In the genomic region with DNA sequence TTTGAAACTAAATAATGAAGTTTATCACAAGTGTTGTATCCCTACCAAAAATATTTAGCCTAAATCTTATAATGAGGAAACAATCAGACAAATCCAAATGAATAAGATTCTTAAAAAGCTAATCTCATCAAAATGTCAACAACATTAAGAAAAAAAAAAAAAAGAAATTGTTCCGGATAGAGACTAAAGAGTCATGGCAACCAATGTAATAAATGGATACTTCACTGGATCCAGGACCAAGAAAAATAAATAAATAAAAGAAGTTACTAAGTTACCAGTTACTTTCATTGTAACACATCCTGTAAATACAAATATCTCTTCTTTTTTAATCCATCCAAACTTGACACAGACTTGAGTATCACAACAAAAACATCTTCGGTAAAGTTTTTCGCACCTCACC, we compare ENCODE assay signal across 8 cellular contexts. TPM values are rescaled to one million over a fixed set of nuclear protein-coding genes. Genes with fewer than 3 reads are reported as not detected.
DNase-seq lines count a peak whose midpoint lies in the region; TF ChIP-seq lines count a peak whose summit lies in the region.

No MANE protein-coding gene starts in this region.

- H3K4me3 ChIP-seq in GM23248 (peak overlapping the region; percentile 99), SJSA1 (peak overlapping the region; percentile 65), fibroblast of the aortic adventitia (ENCODE audit: low read depth, low read length) (peak overlapping the region; percentile 99), retinal pigment epithelial cell (ENCODE audit: low read length) (peak overlapping the region; percentile 75)

- peaks cover 97% of the 10 kb centered on the region for H3K79me2 ChIP-seq in GM23248 (ENCODE audit: insufficient read depth)

- peaks cover 13% of the 10 kb centered on the region for H3K4me1 ChIP-seq in GM23248 (ENCODE audit: insufficient read depth)
- no peaks in the 10 kb centered on the region for H3K4me1 ChIP-seq in SJSA1 (replicated peaks)

- peak overlapping the region; percentile 98 for H3K9ac ChIP-seq in GM23248

- in situ Hi-C loops in GM23248 (cut with MboI), result no loop called here

- H3K9me3 ChIP-seq in GM23248 (ENCODE audit: low read depth) (no peaks in the 10 kb centered on the region), SJSA1 (replicated peaks) (no peaks in the 10 kb centered on the region)

- no peaks in the 10 kb centered on the region for H3F3A ChIP-seq in GM23248 (ENCODE audit: insufficient read depth)

- 2% methylated on average over 3 of the region's 3 CpGs for WGBS in GM23248 (ENCODE audit: low coverage in 1 of 2, low lambda C conversion rate in 2 of 2, missing lambda C conversion rate in 2 of 2), 2 experiments

- DNase-seq in GM23248 (peak; percentile 53), SJSA1 (ENCODE audit: low read depth in 1 of 2, low spot score in 2 of 2) (no peak), fibroblast of the aortic adventitia (ENCODE audit: low read depth) (no peak), retinal pigment epithelial cell (ENCODE audit: low read depth) (no peak), HK-2 (ENCODE audit: unreplicated experiment) (no peak), DMS153 treated with DMSO at 0.1 percent for 48 hours (lab: John Stamatoyannopoulos, UW; ENCODE audit: unreplicated experiment) (no peak), cortex of kidney (lab: John Stamatoyannopoulos, UW) (no peak), GM20000 (ENCODE audit: low spot score) (no peak)

- no peaks in the 10 kb centered on the region for H3K27me3 ChIP-seq in GM23248 (replicated peaks; ENCODE audit: insufficient read depth)
- H3K27me3 ChIP-seq in SJSA1 (replicated peaks), result no peaks in the 10 kb centered on the region

- H3K36me3 ChIP-seq in GM23248 (ENCODE audit: low read depth) (peaks cover 32% of the 10 kb centered on the region), SJSA1 (peaks cover 46% of the 10 kb centered on the region)

- H3K27ac ChIP-seq in GM23248 (peak overlapping the region; percentile 92), SJSA1 (peak overlapping the region; percentile 84)

- H2AFZ ChIP-seq in GM23248, result peak overlapping the region; percentile 98

- H3K9me2 ChIP-seq in GM23248 (ENCODE audit: insufficient read depth), result no peaks in the 10 kb centered on the region

- H4K20me1 ChIP-seq in GM23248 (ENCODE audit: insufficient read depth), result no peaks in the 10 kb centered on the region

- peak overlapping the region; percentile 95 for H3K4me2 ChIP-seq in GM23248 (ENCODE audit: unreplicated experiment)

- TF ChIP-seq CTCF in fibroblast of the aortic adventitia (IDR thresholded peaks at IDR 0.05; ENCODE audit: insufficient read depth, low read length) (no peak), retinal pigment epithelial cell (conservative IDR thresholded peaks at IDR 0.05; ENCODE audit: low read depth, low read length) (no peak), GM20000 (IDR thresholded peaks at IDR 0.05; ENCODE audit: extremely low read depth, missing control alignments) (no peak)

RNA-seq across cellular contexts. Expression of a gene that starts 0.6 kb away (rescaled TPM):
- 18.6 and 25.0 TPM in 2 replicates for total RNA-seq in GM23248 (2014; rRNA removed; shearing (Covaris generic))
- 60.5 and 66.0 TPM in 2 replicates for polyA plus RNA-seq in GM23248 (2016; fragmentation: Nextera tagmentation; extraction: Ambion mirVana)
- 49.3 and 80.3 TPM in 2 replicates for total RNA-seq in SJSA1 (2014; rRNA removed; shearing (Covaris generic))
- total RNA-seq in fibroblast of the aortic adventitia (ENCODE audit: low replicate concordance), result 40.6 and 43.7 TPM in 2 replicates

RNA-seq across cellular contexts. Expression of a gene that starts 0.8 kb away (rescaled TPM):
- 79.5 and 90.8 TPM in 2 replicates for total RNA-seq in GM23248 (2014; rRNA removed; shearing (Covaris generic))
- 126 and 142 TPM in 2 replicates for polyA plus RNA-seq in GM23248 (2016; fragmentation: Nextera tagmentation; extraction: Ambion mirVana)
- 181 and 200 TPM in 2 replicates for total RNA-seq in SJSA1 (2014; rRNA removed; shearing (Covaris generic))
- 135 and 148 TPM in 2 replicates for total RNA-seq in fibroblast of the aortic adventitia (ENCODE audit: low replicate concordance)

RNA-seq across cellular contexts. Expression of a gene that starts 41.1 kb away (rescaled TPM):
- total RNA-seq in GM23248 (2014; rRNA removed; shearing (Covaris generic)), result 44.5 and 98.6 TPM in 2 replicates
- polyA plus RNA-seq in GM23248 (2016; fragmentation: Nextera tagmentation; extraction: Ambion mirVana), result 82.9 and 93.5 TPM in 2 replicates
- 119 and 277 TPM in 2 replicates for total RNA-seq in SJSA1 (2014; rRNA removed; shearing (Covaris generic))
- 72.8 and 154 TPM in 2 replicates for total RNA-seq in fibroblast of the aortic adventitia (ENCODE audit: low replicate concordance)

RNA-seq across cellular contexts. Expression of a gene that starts 49.0 kb away (rescaled TPM):
- total RNA-seq in GM23248 (2014; rRNA removed; shearing (Covaris generic)), result 4.6 and 8.2 TPM in 2 replicates
- 6.0 and 9.2 TPM in 2 replicates for polyA plus RNA-seq in GM23248 (2016; fragmentation: Nextera tagmentation; extraction: Ambion mirVana)
- total RNA-seq in SJSA1 (2014; rRNA removed; shearing (Covaris generic)), result 10.5 and 14.2 TPM in 2 replicates
- 14.4 and 36.8 TPM in 2 replicates for total RNA-seq in fibroblast of the aortic adventitia (ENCODE audit: low replicate concordance)
